In the genomic region with DNA sequence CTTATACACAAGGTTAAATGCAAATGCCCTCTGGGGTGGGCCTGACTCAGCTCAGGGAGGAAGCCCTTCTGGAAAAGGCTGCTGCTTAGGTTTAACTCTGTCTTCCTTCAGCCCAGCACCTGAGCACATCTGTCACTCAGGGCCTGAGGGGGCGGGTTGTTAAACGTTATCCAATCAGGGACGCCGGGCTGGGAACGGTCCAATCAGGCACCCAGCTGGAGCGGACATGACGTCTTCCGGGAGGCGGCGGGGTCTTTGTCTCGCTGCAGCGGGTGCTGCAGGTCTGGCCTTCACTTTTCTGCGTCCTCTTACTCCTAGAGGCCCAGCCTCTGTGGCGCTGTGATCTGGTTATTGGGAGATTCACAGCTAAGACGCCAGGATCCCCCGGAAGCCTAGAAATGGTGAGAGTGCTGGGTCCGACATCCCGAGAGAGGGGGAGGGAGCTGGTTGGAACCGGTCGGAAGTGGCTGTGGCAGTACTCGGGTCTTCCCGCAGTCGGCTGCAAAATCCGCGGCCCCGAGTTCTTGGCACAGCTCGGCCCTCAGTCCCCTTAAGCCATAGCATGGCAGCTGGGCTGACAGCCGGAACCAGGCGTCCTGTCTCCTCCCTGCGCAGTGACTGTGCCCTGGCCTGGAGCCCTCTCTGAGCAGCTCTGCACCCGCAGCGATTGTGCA, we compare ENCODE assay signal across 8 cellular contexts. TPM values are rescaled to one million over a fixed set of nuclear protein-coding genes. Genes with fewer than 3 reads are reported as not detected.
DNase-seq lines count a peak whose midpoint lies in the region; ATAC-seq and TF ChIP-seq lines count a peak whose summit lies in the region.

A gene (plus strand): TSS at position 258 of the 674 bp plus-strand sequence. CDS start 141 bp downstream, at position 399.

- peak within 1 kb of the TSS; percentile 58 to 80 for H3K9ac ChIP-seq in colonic mucosa (ENCODE audit: low read depth in 2 of 2, low read length in 2 of 2)

- H3K4me3 ChIP-seq in BJ (ENCODE audit: low read depth, low read length) (peak within 1 kb of the TSS; percentile 64), colonic mucosa (peak within 1 kb of the TSS; percentile 70)

- no peak for TF ChIP-seq CTCF in BJ (IDR thresholded peaks at IDR 0.05; ENCODE audit: insufficient read depth, low read depth, low read length)
- no peak for TF ChIP-seq CTCF in colonic mucosa (IDR thresholded peaks at IDR 0.05)

- intact Hi-C loops in colonic mucosa (cut with DNase I), result no loop called here

- H3K36me3 ChIP-seq in BJ (ENCODE audit: control insufficient read depth, insufficient read depth, low read length) (no peaks in the 10 kb centered on the region; the same call in 1 of the 2 replicates), colonic mucosa (no peaks in the 10 kb centered on the region)

- peaks cover 2% of the 10 kb centered on the region for H3K4me1 ChIP-seq in colonic mucosa

- CTCF ChIA-PET in BJ (lab: Yijun Ruan, JAX), result interaction anchor here (0.8 to 1.5 kb wide), 2 partner anchors 9 to 13 kb away, joined by 3 to 4 read pairs; no protein-coding TSS in a partner anchor

- POLR2A ChIA-PET in BJ (lab: Charles Lee), result no interaction called here

- peak within 1 kb of the TSS; percentile 66 for H3K27ac ChIP-seq in colonic mucosa

- DNase-seq in BJ (ENCODE audit: low read depth) (peak; percentile 69), GM19240 (ENCODE audit: insufficient read length, low spot score) (peak; percentile 92), NCI-H524 (lab: John Stamatoyannopoulos, UW) (peak; percentile 92 to 96), colonic mucosa (peak; percentile 97), kidney tubule cell (ENCODE audit: low spot score) (peak; percentile 96)
- DNase-seq in activated CD4-positive, alpha-beta T cell treated with anti-CD3 and anti-CD28 coated beads for 4 hours, result peak; percentile 92 to 93
- peak; percentile 77 to 81 for DNase-seq in stimulated activated CD4-positive, alpha-beta T cell treated with anti-CD3 and anti-CD28 coated beads, Interleukin-1b, Interleukin-23, amount 100 ng/mL, for 1 hour (ENCODE audit: low read depth in 2 of 2)

- peak; percentile 100 for ATAC-seq in HG03457 (IDR thresholded peaks at IDR 0.05; ENCODE audit: unreplicated experiment)

- H3K9me3 ChIP-seq in colonic mucosa, result no peaks in the 10 kb centered on the region

- no peaks in the 10 kb centered on the region for H3K27me3 ChIP-seq in BJ (ENCODE audit: control insufficient read depth, insufficient read depth, low read length)
- no peaks in the 10 kb centered on the region for H3K27me3 ChIP-seq in colonic mucosa

RNA-seq across cellular contexts. Expression of the gene that starts here (rescaled TPM):
- polyA plus RNA-seq in BJ (2011; rRNA removed), result 1.3 and 2.8 TPM in 2 replicates
- 0.36 and 0.71 TPM in 2 replicates for polyA minus RNA-seq in BJ (2011; rRNA and poly(A)+ RNA removed)
- 1 to 10 TPM; 6.1 to 8.8 TPM for total RNA-seq in colonic mucosa

Comparison
In these comparisons a context has a peak if more than half of its experiments do, and no peak if none do; other contexts are left out.
1. Peak in every context shown above with its lines: DNase-seq, ATAC-seq, H3K4me3 ChIP-seq and H3K27ac ChIP-seq.